Comparison of ENCODE assay signal across 17 cellular contexts in genomic region chr1:39647247-39647646, GRCh38. TPM values are rescaled to one million over a fixed set of nuclear protein-coding genes. Genes with fewer than 3 reads are reported as not detected.
A peak's percentile ranks its signal among the peaks of the same experiment; 100 is the strongest.
DNase-seq lines count a peak whose midpoint lies in the region; ATAC-seq and TF ChIP-seq lines count a peak whose summit lies in the region.
"Had no signal": no experiment of that assay in that cellular context is flagged by ENCODE, and none has a peak within 500 bp of the region (broad histone marks: within the 10 kb centered on the region; RNA-seq: fewer than 3 reads in every experiment).

No MANE protein-coding gene starts in this region.

- H3K4me3 Mint-ChIP-seq in activated CD8-positive, alpha-beta T cell treated with anti-CD3 and anti-CD28 coated beads for 36 hours: no peak overlapping the region
- H3K4me3 Mint-ChIP-seq: CD4-positive, alpha-beta T cell; immature natural killer cell had no signal

- H3K9me3 Mint-ChIP-seq in activated CD8-positive, alpha-beta T cell treated with anti-CD3 and anti-CD28 coated beads for 36 hours: no peaks in the 10 kb centered on the region
- H3K9me3 Mint-ChIP-seq: CD4-positive, alpha-beta T cell had no signal

- peaks cover 3% of the 10 kb centered on the region for H3K27me3 Mint-ChIP-seq in activated CD8-positive, alpha-beta T cell treated with anti-CD3 and anti-CD28 coated beads for 36 hours
- H3K27me3 Mint-ChIP-seq: CD4-positive, alpha-beta T cell had no signal

- in situ Hi-C loops in gastrocnemius medialis (cut with MboI; ENCODE audit: low sequenced_read_pairs in 4 of 4): no loop called here

- peak overlapping the region; percentile 62 for H3K4me2 ChIP-seq in hepatocyte
- H3K4me2 ChIP-seq: A549 had no signal

- H3K4me1 ChIP-seq in heart right ventricle: peaks cover 10 to 71% (median 28%) of the 10 kb centered on the region in 9 donors
- peaks cover 15% of the 10 kb centered on the region for H3K4me1 ChIP-seq in hepatocyte (ENCODE audit: insufficient read depth)
- peaks cover 18 to 19% of the 10 kb centered on the region in 2 donors for H3K4me1 ChIP-seq in gastrocnemius medialis
- no peaks in the 10 kb centered on the region for H3K4me1 ChIP-seq in aorta (ENCODE audit: control insufficient read depth in 1 of 2, insufficient read depth in 2 of 2, low read length in 2 of 2)
- H3K4me1 ChIP-seq: A549 had no signal

- CTCF ChIA-PET in activated CD8-positive, alpha-beta T cell treated with anti-CD3 and anti-CD28 coated beads for 36 hours (lab: Charles Lee): interaction anchor here (1.0 to 4.9 kb wide), 5 partner anchors 11 to 78 kb away, joined by 3 to 39 read pairs (median 5); no protein-coding TSS in a partner anchor

- H3K27me3 ChIP-seq in heart right ventricle (no peaks in the 10 kb centered on the region), hepatocyte (no peaks in the 10 kb centered on the region), gastrocnemius medialis (no peaks in the 10 kb centered on the region), aorta (ENCODE audit: control insufficient read depth in 1 of 2, insufficient read depth in 2 of 2, low read length in 1 of 2) (no peaks in the 10 kb centered on the region)

- peak overlapping the region; percentile 58 to 88 (median 82) for H3K27ac ChIP-seq in heart right ventricle
- peak overlapping the region; percentile 79 for H3K27ac ChIP-seq in hepatocyte
- peak overlapping the region; percentile 48 to 74 (median 66) for H3K27ac ChIP-seq in gastrocnemius medialis
- peak overlapping the region; percentile 2 to 30 for H3K27ac ChIP-seq in aorta (ENCODE audit: low read depth in 1 of 2, low read length in 2 of 2)
- H3K27ac ChIP-seq: A549 had no signal

- ATAC-seq in heart right ventricle (no peak), Right ventricle myocardium inferior (no peak), gastrocnemius medialis (no peak), aorta (ENCODE audit: low FRiP score) (no peak), GM19463 (IDR thresholded peaks at IDR 0.05; ENCODE audit: unreplicated experiment) (no peak)
- ATAC-seq in activated CD8-positive, alpha-beta T cell treated with anti-CD3 and anti-CD28 coated beads for 36 hours: no peak
- ATAC-seq: PC-3 had no signal

- H2AFZ ChIP-seq in hepatocyte: no peak overlapping the region

- H3K4me3 ChIP-seq in heart right ventricle: no peak overlapping the region
- H3K4me3 ChIP-seq in hepatocyte: no peak overlapping the region
- no peak overlapping the region for H3K4me3 ChIP-seq in gastrocnemius medialis
- H3K4me3 ChIP-seq in aorta (ENCODE audit: low read length in 2 of 2): no peak overlapping the region
- H3K4me3 ChIP-seq: A549 had no signal

- no peak for TF ChIP-seq POLR2A in gastrocnemius medialis (IDR thresholded peaks at IDR 0.05)

- H3K27ac Mint-ChIP-seq in activated CD8-positive, alpha-beta T cell treated with anti-CD3 and anti-CD28 coated beads for 36 hours: no peak overlapping the region
- H3K27ac Mint-ChIP-seq: CD4-positive, alpha-beta T cell; immature natural killer cell had no signal

- H3K36me3 Mint-ChIP-seq in activated CD8-positive, alpha-beta T cell treated with anti-CD3 and anti-CD28 coated beads for 36 hours (ENCODE audit: low read depth): no peaks in the 10 kb centered on the region
- H3K36me3 Mint-ChIP-seq: immature natural killer cell had no signal

- H3K9me2 ChIP-seq in hepatocyte (replicated peaks; ENCODE audit: insufficient read depth): no peaks in the 10 kb centered on the region

- TF ChIP-seq CTCF in heart right ventricle (IDR thresholded peaks at IDR 0.05) (no peak), hepatocyte (IDR thresholded peaks at IDR 0.05; ENCODE audit: poor library complexity) (no peak), gastrocnemius medialis (IDR thresholded peaks at IDR 0.05 in 4 of 5, conservative IDR thresholded peaks at IDR 0.05 in 1 of 5) (no peak)
- TF ChIP-seq CTCF in activated CD8-positive, alpha-beta T cell treated with anti-CD3 and anti-CD28 coated beads for 36 hours (IDR thresholded peaks at IDR 0.05): no peak

- H3K36me3 ChIP-seq in heart right ventricle: no peaks in the 10 kb centered on the region
- no peaks in the 10 kb centered on the region for H3K36me3 ChIP-seq in hepatocyte (replicated peaks; ENCODE audit: insufficient read depth, low read depth)
- H3K36me3 ChIP-seq in gastrocnemius medialis: no peaks in the 10 kb centered on the region
- no peaks in the 10 kb centered on the region for H3K36me3 ChIP-seq in aorta (ENCODE audit: control insufficient read depth in 1 of 2, insufficient read depth in 2 of 2, low read length in 1 of 2)

- H3K4me1 Mint-ChIP-seq in activated CD8-positive, alpha-beta T cell treated with anti-CD3 and anti-CD28 coated beads for 36 hours (ENCODE audit: low read depth): no peaks in the 10 kb centered on the region
- H3K4me1 Mint-ChIP-seq: immature natural killer cell had no signal

- no peaks in the 10 kb centered on the region for H3K79me2 ChIP-seq in hepatocyte

- POLR2A ChIA-PET in activated CD8-positive, alpha-beta T cell treated with anti-CD3 and anti-CD28 coated beads for 36 hours (lab: Charles Lee): interaction anchor here (0.7 to 1.2 kb wide), 4 partner anchors 9 to 91 kb away, joined by 3 to 4 read pairs (median 3); partner anchors contain the start of gene PPIE

- no peaks in the 10 kb centered on the region for H4K20me1 ChIP-seq in hepatocyte (ENCODE audit: insufficient read depth, poor library complexity, severe bottlenecking)

- intact Hi-C loops in heart right ventricle (cut with DNase I): no loop called here
- intact Hi-C loops in Right ventricle myocardium inferior (cut with DNase I): no loop called here
- intact Hi-C loops in gastrocnemius medialis (cut with DNase I; ENCODE audit: low total_unique reads): no loop called here
- intact Hi-C loops in aorta (cut with DNase I): no loop called here
- intact Hi-C loops in activated CD8-positive, alpha-beta T cell treated with anti-CD3 and anti-CD28 coated beads for 36 hours (cut with micrococcal nuclease): no loop called here

- WGBS in heart right ventricle, 2 donors: 74 to 92% methylated on average over 3 of the region's 3 CpGs
- 79% methylated on average over 3 of the region's 3 CpGs for WGBS in hepatocyte (ENCODE audit: low lambda C conversion rate, missing lambda C conversion rate)
- 70 to 71% methylated on average over 3 of the region's 3 CpGs for WGBS in aorta, 2 donors

- H3K9me3 ChIP-seq in heart right ventricle (peaks cover 0 to 3% (median 0%) of the 10 kb centered on the region in 11 donors), hepatocyte (ENCODE audit: low read depth) (no peaks in the 10 kb centered on the region), gastrocnemius medialis (no peaks in the 10 kb centered on the region), aorta (ENCODE audit: control insufficient read depth, low read length) (no peaks in the 10 kb centered on the region)
- H3K9me3 ChIP-seq: A549 had no signal

- DNase-seq in heart right ventricle (no peak), Right ventricle myocardium inferior (ENCODE audit: missing footprints) (no peak), hepatocyte (ENCODE audit: low spot score) (no peak), gastrocnemius medialis (no peak), aorta (no peak), DMS153 treated with DMSO at 0.1 percent for 48 hours (lab: John Stamatoyannopoulos, UW; ENCODE audit: unreplicated experiment) (no peak)
- no peak for DNase-seq in activated CD8-positive, alpha-beta T cell treated with anti-CD3 and anti-CD28 coated beads for 36 hours
- DNase-seq: activated CD4-positive, alpha-beta T cell treated with anti-CD3 and anti-CD28 coated beads, Interleukin-2, amount 50 U/mL, for 48 hours; activated T-cell treated with anti-CD3 and anti-CD28 coated beads, Interleukin-2, amount 50 U/mL, for 48 hours; CD4-positive, alpha-beta T cell; immature natural killer cell; NCI-H1930; PC-3 had no signal

RNA-seq across cellular contexts. Expression of gene HEYL, which starts 7.8 kb away (rescaled TPM):
- total RNA-seq in heart right ventricle: 10 to 100 TPM; 11.5 to 27.5 (median 14.3) TPM
- polyA plus RNA-seq in heart right ventricle: 10 to 100 TPM; 12.8 to 25.1 TPM
- 19.8 TPM for total RNA-seq in Right ventricle myocardium inferior
- total RNA-seq in hepatocyte: 9.0 and 10.9 TPM in 2 replicates
- polyA plus RNA-seq in hepatocyte: 17.9 and 24.8 TPM in 2 replicates
- 1 to 10 TPM in 3 of 4 donors, under 1 TPM in 1; 0.78 to 3.3 (median 2.4) TPM for total RNA-seq in gastrocnemius medialis
- total RNA-seq in aorta: 10 to 100 TPM; 26.3 to 35.4 TPM
- polyA plus RNA-seq in aorta: 10 to 100 TPM; 24.2 to 68.6 TPM
- under 1 TPM in 1 of 2 experiments, not detected in 1; 0.07 TPM for total RNA-seq in activated CD8-positive, alpha-beta T cell treated with anti-CD3 and anti-CD28 coated beads for 36 hours
- total RNA-seq: mononuclear cell, PC-3 had no signal
- polyA plus RNA-seq: immature natural killer cell had no signal

RNA-seq across cellular contexts. Expression of gene NT5C1A, which starts 24.7 kb away (rescaled TPM):
- total RNA-seq in heart right ventricle (10 to 100 TPM; 12.1 to 59.2 (median 29.5) TPM), Right ventricle myocardium inferior (31.3 TPM), hepatocyte (2.1 and 5.1 TPM in 2 replicates), gastrocnemius medialis (10 to 100 TPM; 10.8 to 85.5 (median 59.9) TPM), aorta (under 1 TPM in 1 of 2 donors, not detected in 1; 0.57 TPM)
- polyA plus RNA-seq in heart right ventricle (under 1 TPM; 0.68 to 0.80 TPM), hepatocyte (1.0 and 1.8 TPM in 2 replicates), aorta (under 1 TPM in 1 of 2 donors, not detected in 1; 0.46 TPM)
- total RNA-seq in activated CD8-positive, alpha-beta T cell treated with anti-CD3 and anti-CD28 coated beads for 36 hours: under 1 TPM in 1 of 2 experiments, not detected in 1; 0.25 TPM
- total RNA-seq: HT-29, PC-3 had no signal
- polyA plus RNA-seq: A549, immature natural killer cell had no signal

RNA-seq across cellular contexts. Expression of gene HPCAL4, which starts 44.0 kb away (rescaled TPM):
- total RNA-seq in heart right ventricle (1 to 10 TPM in 1 of 10 donors, under 1 TPM in 9; 0.07 to 3.7 (median 0.19) TPM), Right ventricle myocardium inferior (2.5 TPM), hepatocyte (14.2 and 15.8 TPM in 2 replicates), gastrocnemius medialis (1 to 10 TPM in 3 of 4 donors, under 1 TPM in 1; 0.92 to 9.0 (median 3.2) TPM), aorta (not detected)
- polyA plus RNA-seq in heart right ventricle (under 1 TPM; 0.39 to 0.51 TPM), hepatocyte (12.6 and 13.8 TPM in 2 replicates), aorta (not detected)
- 1 to 10 TPM; 2.8 to 3.0 TPM for total RNA-seq in activated CD8-positive, alpha-beta T cell treated with anti-CD3 and anti-CD28 coated beads for 36 hours
- total RNA-seq: HT-29 had no signal

Comparison
In these comparisons a context has a peak if more than half of its experiments do, and no peak if none do; other contexts are left out.
1. H3K27ac ChIP-seq: peak in every context shown above with its lines; median percentile 82 in heart right ventricle; 79 in hepatocyte; 66 in gastrocnemius medialis; 16 in aorta.